Comparison of ENCODE assay signal across 15 cellular contexts in genomic region chr4:41977709-41978108, GRCh38. TPM values are rescaled to one million over a fixed set of nuclear protein-coding genes. Genes with fewer than 3 reads are reported as not detected.
DNase-seq lines count a peak whose midpoint lies in the region; TF ChIP-seq lines count a peak whose summit lies in the region.
"Had no signal": no experiment of that assay in that cellular context is flagged by ENCODE, and none has a peak within 500 bp of the region (broad histone marks: within the 10 kb centered on the region; RNA-seq: fewer than 3 reads in every experiment).

No MANE protein-coding gene starts in this region.

- peak overlapping the region; percentile 81 for H3K27ac Mint-ChIP-seq in endothelial cell (ENCODE audit: unreplicated experiment)
- no peak overlapping the region for H3K27ac Mint-ChIP-seq in activated CD4-positive, alpha-beta memory T cell treated with anti-CD3 and anti-CD28 coated beads for 36 hours
- H3K27ac Mint-ChIP-seq: activated T-helper 2 cell treated with anti-CD3 and anti-CD28 coated beads, Interferon-gamma antibody, Interleukin-2, Interleukin-4, amounts not matched to agents 10 μg/mL and 5 μg/mL and 100 μg/mL, durations not matched to agents 14 hours and 24 hours and 36 hours; CD8-positive, alpha-beta memory T cell had no signal

- DNase-seq in H4 (ENCODE audit: low spot score) (peak; percentile 21), MV-4-11 (lab: John Stamatoyannopoulos, UW) (peak; percentile 71), endothelial cell (ENCODE audit: low spot score) (no peak), osteoblast (ENCODE audit: insufficient read length, low spot score, missing footprints) (peak; percentile 27), transverse colon (no peak), NCI-H1105 treated with DMSO at 0.1 percent for 48 hours (lab: John Stamatoyannopoulos, UW) (no peak)
- no peak for DNase-seq in activated CD4-positive, alpha-beta memory T cell treated with anti-CD3 and anti-CD28 coated beads for 36 hours
- DNase-seq: adrenal gland; CD8-positive, alpha-beta memory T cell; GF-D8; left cardiac atrium; NCI-H82; SIG-M5 had no signal

- no peaks in the 10 kb centered on the region for H3K36me3 ChIP-seq in osteoblast (ENCODE audit: insufficient read depth, low read length)
- H3K36me3 ChIP-seq in transverse colon: no peaks in the 10 kb centered on the region
- H3K36me3 ChIP-seq: adrenal gland had no signal

- H3K27ac ChIP-seq in osteoblast (ENCODE audit: low read depth, low read length) (no peak overlapping the region), transverse colon (no peak overlapping the region)
- H3K27ac ChIP-seq: adrenal gland, epithelial cell of prostate had no signal

- TF ChIP-seq CTCF in endothelial cell (IDR thresholded peaks at IDR 0.05; ENCODE audit: unreplicated experiment) (no peak), osteoblast (IDR thresholded peaks at IDR 0.05; ENCODE audit: extremely low read depth, low read depth, low read length) (no peak), transverse colon (IDR thresholded peaks at IDR 0.05) (no peak)

- peaks cover 8% of the 10 kb centered on the region for H3K9me3 Mint-ChIP-seq in endothelial cell (ENCODE audit: unreplicated experiment)
- H3K9me3 Mint-ChIP-seq in activated CD4-positive, alpha-beta memory T cell treated with anti-CD3 and anti-CD28 coated beads for 36 hours: no peaks in the 10 kb centered on the region
- H3K9me3 Mint-ChIP-seq: activated T-helper 2 cell treated with anti-CD3 and anti-CD28 coated beads, Interferon-gamma antibody, Interleukin-2, Interleukin-4, amounts not matched to agents 10 μg/mL and 5 μg/mL and 100 μg/mL, durations not matched to agents 14 hours and 24 hours and 36 hours; CD8-positive, alpha-beta memory T cell had no signal

- H3K27me3 ChIP-seq in osteoblast (ENCODE audit: insufficient read depth, low read length): no peaks in the 10 kb centered on the region
- peaks cover 3% of the 10 kb centered on the region for H3K27me3 ChIP-seq in transverse colon
- H3K27me3 ChIP-seq: adrenal gland had no signal

- WGBS in transverse colon (ENCODE audit: low coverage in 1 of 2), 2 donors: 23 to 44% methylated on average over 2 to 3 of the region's 3 CpGs

- H3K79me2 ChIP-seq in osteoblast (ENCODE audit: insufficient read depth, low read length): no peaks in the 10 kb centered on the region

- H3K4me3 ChIP-seq in osteoblast (ENCODE audit: insufficient read depth, low read length) (no peak overlapping the region), transverse colon (no peak overlapping the region)
- H3K4me3 ChIP-seq: adrenal gland had no signal

- in situ Hi-C loops in transverse colon (cut with MboI; ENCODE audit: low pct_ligation_motif_present in 1 of 4, low pct_unique_long_range_greater_than_20kb in 1 of 4, low sequenced_read_pairs in 3 of 4): no loop called here

- CTCF ChIA-PET in activated CD4-positive, alpha-beta memory T cell treated with anti-CD3 and anti-CD28 coated beads for 36 hours (lab: Charles Lee): interaction anchor here (0.6 kb wide), 1 partner anchor 14 kb away, joined by 5 read pairs; no protein-coding TSS in a partner anchor

- H3K27me3 Mint-ChIP-seq in endothelial cell (ENCODE audit: unreplicated experiment): peaks cover 11% of the 10 kb centered on the region
- no peaks in the 10 kb centered on the region for H3K27me3 Mint-ChIP-seq in activated CD4-positive, alpha-beta memory T cell treated with anti-CD3 and anti-CD28 coated beads for 36 hours

- no peaks in the 10 kb centered on the region for H3K4me1 ChIP-seq in osteoblast (ENCODE audit: insufficient read depth, low read length)
- no peaks in the 10 kb centered on the region for H3K4me1 ChIP-seq in transverse colon
- H3K4me1 ChIP-seq: adrenal gland had no signal

- H3K9me3 ChIP-seq in osteoblast (ENCODE audit: low read depth, low read length) (no peaks in the 10 kb centered on the region), transverse colon (no peaks in the 10 kb centered on the region)
- H3K9me3 ChIP-seq: adrenal gland had no signal

- no peak overlapping the region for H3K4me3 Mint-ChIP-seq in endothelial cell (ENCODE audit: unreplicated experiment)
- H3K4me3 Mint-ChIP-seq in activated CD4-positive, alpha-beta memory T cell treated with anti-CD3 and anti-CD28 coated beads for 36 hours: no peak overlapping the region
- H3K4me3 Mint-ChIP-seq: CD8-positive, alpha-beta memory T cell had no signal

- TF ChIP-seq EP300 in transverse colon (IDR thresholded peaks at IDR 0.05; ENCODE audit: low read depth): no peak

- POLR2A ChIA-PET in activated CD4-positive, alpha-beta memory T cell treated with anti-CD3 and anti-CD28 coated beads for 36 hours (lab: Charles Lee): no interaction called here

- no peaks in the 10 kb centered on the region for H4K20me1 ChIP-seq in osteoblast (ENCODE audit: insufficient read depth, low read length)

- H3K36me3 Mint-ChIP-seq in endothelial cell (ENCODE audit: low read depth, unreplicated experiment): peaks cover 7% of the 10 kb centered on the region
- no peaks in the 10 kb centered on the region for H3K36me3 Mint-ChIP-seq in activated CD4-positive, alpha-beta memory T cell treated with anti-CD3 and anti-CD28 coated beads for 36 hours
- H3K36me3 Mint-ChIP-seq: CD8-positive, alpha-beta memory T cell had no signal

- H2AFZ ChIP-seq in osteoblast (ENCODE audit: low read length): peak overlapping the region; percentile 44

- no peak for TF ChIP-seq POLR2A in transverse colon (IDR thresholded peaks at IDR 0.05)

- no peak overlapping the region for H3K4me2 ChIP-seq in osteoblast (ENCODE audit: insufficient read depth, low read length)

- intact Hi-C loops in transverse colon (cut with DNase I; ENCODE audit: low total_unique reads): no loop called here
- intact Hi-C loops in activated CD4-positive, alpha-beta memory T cell treated with anti-CD3 and anti-CD28 coated beads for 36 hours (cut with micrococcal nuclease): no loop called here

- peaks cover 21% of the 10 kb centered on the region for H3K4me1 Mint-ChIP-seq in endothelial cell (ENCODE audit: unreplicated experiment)
- no peaks in the 10 kb centered on the region for H3K4me1 Mint-ChIP-seq in activated CD4-positive, alpha-beta memory T cell treated with anti-CD3 and anti-CD28 coated beads for 36 hours (ENCODE audit: low read depth)
- H3K4me1 Mint-ChIP-seq: CD8-positive, alpha-beta memory T cell had no signal

RNA-seq across cellular contexts. Expression of gene DCAF4L1, which starts 3.8 kb away (rescaled TPM):
- total RNA-seq in H4 (2014; rRNA removed; shearing (Covaris generic)): 0.14 TPM in 1 of 2 replicates, not detected in the other
- total RNA-seq in endothelial cell (ENCODE audit: unreplicated experiment) (0.44 TPM), osteoblast (under 0.01 TPM in 2 replicates), transverse colon (under 1 TPM in 2 of 4 donors, not detected in 2; 0.14 to 0.32 TPM)
- total RNA-seq in activated CD4-positive, alpha-beta memory T cell treated with anti-CD3 and anti-CD28 coated beads for 36 hours: under 1 TPM; 0.10 to 0.17 TPM

RNA-seq across cellular contexts. Expression of gene SLC30A9, which starts 12.6 kb away (rescaled TPM):
- total RNA-seq in H4 (2014; rRNA removed; shearing (Covaris generic)): 75.6 and 75.9 TPM in 2 replicates
- total RNA-seq in endothelial cell (ENCODE audit: unreplicated experiment) (53.6 TPM), osteoblast (58.3 and 58.6 TPM in 2 replicates), transverse colon (10 to 100 TPM; 42.6 to 59.8 (median 47.9) TPM)
- total RNA-seq in activated CD4-positive, alpha-beta memory T cell treated with anti-CD3 and anti-CD28 coated beads for 36 hours: 10 to 100 TPM; 43.3 to 48.3 TPM

RNA-seq across cellular contexts. Expression of gene TMEM33, which starts 42.5 kb away (rescaled TPM):
- 101 and 105 TPM in 2 replicates for total RNA-seq in H4 (2014; rRNA removed; shearing (Covaris generic))
- total RNA-seq in endothelial cell (ENCODE audit: unreplicated experiment) (59.6 TPM), osteoblast (39.5 and 49.2 TPM in 2 replicates), transverse colon (10 to 100 TPM; 41.8 to 59.3 (median 54.9) TPM)
- total RNA-seq in activated CD4-positive, alpha-beta memory T cell treated with anti-CD3 and anti-CD28 coated beads for 36 hours: 10 to 100 TPM; 40.7 to 44.8 TPM

Comparison
In these comparisons a context has a peak if more than half of its experiments do, and no peak if none do; other contexts are left out.
1. DNase-seq: peak in H4 (single experiment), MV-4-11 (single experiment) and osteoblast (single experiment); none in endothelial cell (single experiment), transverse colon (single experiment), activated CD4-positive, alpha-beta memory T cell treated with anti-CD3 and anti-CD28 coated beads for 36 hours (single experiment) and NCI-H1105 treated with DMSO at 0.1 percent for 48 hours (single experiment).